ENCODE assay signal across 1 cellular context in genomic region chr16:4257646-4258556, GRCh38.
TF ChIP-seq lines count a peak whose summit lies in the region.

No MANE protein-coding gene starts in this region.

TF ChIP-seq in endothelial cell of umbilical vein, 7 proteins besides CTCF, POLR2A, EP300 and RAD21:
- TF ChIP-seq POLR2AphosphoS5 (IDR thresholded peaks at IDR 0.05; ENCODE audit: insufficient read depth, low read depth, low read length) (no peak), JUN (IDR thresholded peaks at IDR 0.05; ENCODE audit: borderline replicate concordance, insufficient read depth, insufficient read length, low read depth) (no peak), GATA2 (IDR thresholded peaks at IDR 0.05; ENCODE audit: insufficient read depth, insufficient read length, low read depth, low read length) (no peak), FOS (IDR thresholded peaks at IDR 0.05; ENCODE audit: borderline replicate concordance, insufficient read depth, low read length) (no peak), MYC (IDR thresholded peaks at IDR 0.05; ENCODE audit: low read depth, low read length) (no peak), EZH2 (IDR thresholded peaks at IDR 0.05; ENCODE audit: borderline replicate concordance, low read depth, low read length, severe bottlenecking) (no peak), MAX (IDR thresholded peaks at IDR 0.05; ENCODE audit: insufficient read depth, insufficient read length) (no peak)
